Comparison of ENCODE assay signal across 27 cellular contexts in genomic region chr7:8129323-8129659, GRCh38.
DNase-seq lines count a peak whose midpoint lies in the region; ATAC-seq and TF ChIP-seq lines count a peak whose summit lies in the region.
"Had no signal": no experiment of that assay in that cellular context is flagged by ENCODE, and none has a peak within 500 bp of the region (broad histone marks: within the 10 kb centered on the region; RNA-seq: fewer than 3 reads in every experiment).

No MANE protein-coding gene starts in this region.

- peaks cover 0 to 2% of the 10 kb centered on the region in 2 donors for H3K9me3 Mint-ChIP-seq in activated T-cell treated with anti-CD3 and anti-CD28 coated beads, Interleukin-2, amount 50 U/mL, for 72 hours
- no peaks in the 10 kb centered on the region for H3K9me3 Mint-ChIP-seq in activated T-helper 2 cell treated with anti-CD3 and anti-CD28 coated beads, Interferon-gamma antibody, Interleukin-2, Interleukin-4, amounts not matched to agents 10 μg/mL and 5 μg/mL and 100 μg/mL, durations not matched to agents 14 hours and 24 hours and 36 hours
- H3K9me3 Mint-ChIP-seq in stimulated activated memory B cell treated with anti-CD40 and anti-IgM and Interleukin-4, amounts not matched to agents 10 μg/mL and 1 μg/mL and 100 μg/mL, for 72 hours: no peaks in the 10 kb centered on the region
- H3K9me3 Mint-ChIP-seq: type B pancreatic cell had no signal

- no peaks in the 10 kb centered on the region for H3K79me2 ChIP-seq in Loucy (ENCODE audit: insufficient read depth, low read length)

- no peak for DNase-seq in activated T-cell treated with anti-CD3 and anti-CD28 coated beads, Interleukin-2, amount 50 U/mL, for 72 hours
- DNase-seq in activated T-cell treated with anti-CD3 and anti-CD28 coated beads, Interleukin-2, amount 50 U/mL, for 1 hour: no peak
- DNase-seq in activated T-helper 2 cell treated with anti-CD3 and anti-CD28 coated beads, Interferon-gamma antibody, Interleukin-2, Interleukin-4, amounts not matched to agents 10 μg/mL and 5 μg/mL and 100 μg/mL, durations not matched to agents 14 hours and 24 hours and 36 hours (ENCODE audit: low spot score): no peak
- DNase-seq in SJCRH30 (no peak), RPMI8226 (no peak)
- no peak for DNase-seq in stimulated activated CD4-positive, alpha-beta T cell treated with anti-CD3 and anti-CD28 coated beads, Interleukin-15, amount 100 ng/mL, for 24 hours
- DNase-seq: activated gamma-delta T cell; BE2C; Calu3; foreskin melanocyte; hippocampal formation; left lung; mesendoderm; NCI-H1417 treated with DMSO at 0.1 percent for 48 hours; NCI-H2107; NCI-H446 treated with DMSO at 0.1 percent for 48 hours; occipital lobe; PC-3; SHP77; stimulated activated CD8-positive, alpha-beta memory T cell treated with anti-CD3 and anti-CD28 coated beads, Interleukin-4, amount 100 ng/mL, for 48 hours; SW 1271 had no signal

- H3K9me3 ChIP-seq in Loucy (ENCODE audit: insufficient read depth, low read depth, low read length): no peaks in the 10 kb centered on the region
- no peaks in the 10 kb centered on the region for H3K9me3 ChIP-seq in SJCRH30 (replicated peaks)
- H3K9me3 ChIP-seq: A549, BE2C, left lung had no signal

- H3K4me3 Mint-ChIP-seq in activated T-cell treated with anti-CD3 and anti-CD28 coated beads, Interleukin-2, amount 50 U/mL, for 72 hours: peak overlapping the region; percentile 44 to 75
- H3K4me3 Mint-ChIP-seq in activated T-helper 2 cell treated with anti-CD3 and anti-CD28 coated beads, Interferon-gamma antibody, Interleukin-2, Interleukin-4, amounts not matched to agents 10 μg/mL and 5 μg/mL and 100 μg/mL, durations not matched to agents 14 hours and 24 hours and 36 hours (ENCODE audit: low read depth): no peak overlapping the region
- no peak overlapping the region for H3K4me3 Mint-ChIP-seq in stimulated activated memory B cell treated with anti-CD40 and anti-IgM and Interleukin-4, amounts not matched to agents 10 μg/mL and 1 μg/mL and 100 μg/mL, for 72 hours
- H3K4me3 Mint-ChIP-seq: type B pancreatic cell had no signal

- H3K4me2 ChIP-seq in Loucy (ENCODE audit: low read depth, low read length, poor library complexity, severe bottlenecking): peak overlapping the region; percentile 47
- H3K4me2 ChIP-seq: A549 had no signal

- peak overlapping the region; percentile 0 for H3K4me3 ChIP-seq in Loucy (ENCODE audit: low read length, poor library complexity, severe bottlenecking)
- no peak overlapping the region for H3K4me3 ChIP-seq in SJCRH30
- H3K4me3 ChIP-seq: A549, left lung had no signal

- H3K4me1 Mint-ChIP-seq in activated T-cell treated with anti-CD3 and anti-CD28 coated beads, Interleukin-2, amount 50 U/mL, for 72 hours (ENCODE audit: low read depth): peaks cover 95% of the 10 kb centered on the region
- peaks cover 91% of the 10 kb centered on the region for H3K4me1 Mint-ChIP-seq in activated T-helper 2 cell treated with anti-CD3 and anti-CD28 coated beads, Interferon-gamma antibody, Interleukin-2, Interleukin-4, amounts not matched to agents 10 μg/mL and 5 μg/mL and 100 μg/mL, durations not matched to agents 14 hours and 24 hours and 36 hours (ENCODE audit: low read depth)
- peaks cover 72% of the 10 kb centered on the region for H3K4me1 Mint-ChIP-seq in stimulated activated memory B cell treated with anti-CD40 and anti-IgM and Interleukin-4, amounts not matched to agents 10 μg/mL and 1 μg/mL and 100 μg/mL, for 72 hours

- H3K9ac ChIP-seq in Loucy (ENCODE audit: low read depth, low read length, poor library complexity, severe bottlenecking): peak overlapping the region; percentile 50

- H3K27me3 ChIP-seq in Loucy (ENCODE audit: insufficient read depth, low read length, poor library complexity, severe bottlenecking) (no peaks in the 10 kb centered on the region), SJCRH30 (no peaks in the 10 kb centered on the region)
- H3K27me3 ChIP-seq: BE2C, left lung had no signal

- ATAC-seq in activated T-cell treated with anti-CD3 and anti-CD28 coated beads, Interleukin-2, amount 50 U/mL, for 72 hours (replicated peaks in 1 of 2): no peak
- no peak for ATAC-seq in stimulated activated memory B cell treated with anti-CD40 and anti-IgM and Interleukin-4, amounts not matched to agents 10 μg/mL and 1 μg/mL and 100 μg/mL, for 72 hours
- ATAC-seq: A549, esophagus mucosa, HCT116, left lung, PC-3 had no signal

- no peak overlapping the region for H3K27ac ChIP-seq in SJCRH30
- H3K27ac ChIP-seq: A549 had no signal

- intact Hi-C loops in activated T-helper 2 cell treated with anti-CD3 and anti-CD28 coated beads, Interferon-gamma antibody, Interleukin-2, Interleukin-4, amounts not matched to agents 10 μg/mL and 5 μg/mL and 100 μg/mL, durations not matched to agents 14 hours and 24 hours and 36 hours (cut with micrococcal nuclease): loop anchor here (1.0 to 5.0 kb wide), 5 partner anchors 14 to 947 kb away; partner anchors contain the start of gene C1GALT1

- no peaks in the 10 kb centered on the region for H3K9me2 ChIP-seq in Loucy (replicated peaks; ENCODE audit: low read depth, low read length)

- peaks cover 13% of the 10 kb centered on the region; the same call in 1 of the 2 replicates for H3F3A ChIP-seq in Loucy (ENCODE audit: low read depth)

- no peaks in the 10 kb centered on the region for H4K20me1 ChIP-seq in Loucy (ENCODE audit: insufficient read depth, low read length, poor library complexity, severe bottlenecking)

- H2AFZ ChIP-seq in Loucy (ENCODE audit: low read length): no peak overlapping the region

- peaks cover 0 to 2% of the 10 kb centered on the region in 2 donors for H3K36me3 Mint-ChIP-seq in activated T-cell treated with anti-CD3 and anti-CD28 coated beads, Interleukin-2, amount 50 U/mL, for 72 hours (ENCODE audit: insufficient read depth in 2 of 2)
- H3K36me3 Mint-ChIP-seq in activated T-helper 2 cell treated with anti-CD3 and anti-CD28 coated beads, Interferon-gamma antibody, Interleukin-2, Interleukin-4, amounts not matched to agents 10 μg/mL and 5 μg/mL and 100 μg/mL, durations not matched to agents 14 hours and 24 hours and 36 hours (ENCODE audit: low read depth): peaks cover 13% of the 10 kb centered on the region
- H3K36me3 Mint-ChIP-seq in stimulated activated memory B cell treated with anti-CD40 and anti-IgM and Interleukin-4, amounts not matched to agents 10 μg/mL and 1 μg/mL and 100 μg/mL, for 72 hours: no peaks in the 10 kb centered on the region
- H3K36me3 Mint-ChIP-seq: type B pancreatic cell had no signal

- H3K36me3 ChIP-seq in Loucy (ENCODE audit: insufficient read depth, low read length) (no peaks in the 10 kb centered on the region), SJCRH30 (no peaks in the 10 kb centered on the region)
- H3K36me3 ChIP-seq: left lung had no signal

- H3K4me1 ChIP-seq in Loucy (ENCODE audit: insufficient read depth, low read length, poor library complexity, severe bottlenecking) (peaks cover 93% of the 10 kb centered on the region), SJCRH30 (no peaks in the 10 kb centered on the region)
- H3K4me1 ChIP-seq: A549, BE2C had no signal

- H3K27ac Mint-ChIP-seq in activated T-cell treated with anti-CD3 and anti-CD28 coated beads, Interleukin-2, amount 50 U/mL, for 72 hours: peak overlapping the region; percentile 44
- H3K27ac Mint-ChIP-seq in activated T-helper 2 cell treated with anti-CD3 and anti-CD28 coated beads, Interferon-gamma antibody, Interleukin-2, Interleukin-4, amounts not matched to agents 10 μg/mL and 5 μg/mL and 100 μg/mL, durations not matched to agents 14 hours and 24 hours and 36 hours: peak overlapping the region; percentile 73
- H3K27ac Mint-ChIP-seq in stimulated activated memory B cell treated with anti-CD40 and anti-IgM and Interleukin-4, amounts not matched to agents 10 μg/mL and 1 μg/mL and 100 μg/mL, for 72 hours: peak overlapping the region; percentile 62
- H3K27ac Mint-ChIP-seq: type B pancreatic cell had no signal

- TF ChIP-seq CTCF in Loucy (conservative IDR thresholded peaks at IDR 0.05; ENCODE audit: low read length): no peak

- H3K27me3 Mint-ChIP-seq in activated T-cell treated with anti-CD3 and anti-CD28 coated beads, Interleukin-2, amount 50 U/mL, for 72 hours (ENCODE audit: low read depth): no peaks in the 10 kb centered on the region
- no peaks in the 10 kb centered on the region for H3K27me3 Mint-ChIP-seq in activated T-helper 2 cell treated with anti-CD3 and anti-CD28 coated beads, Interferon-gamma antibody, Interleukin-2, Interleukin-4, amounts not matched to agents 10 μg/mL and 5 μg/mL and 100 μg/mL, durations not matched to agents 14 hours and 24 hours and 36 hours (ENCODE audit: low read depth)
- H3K27me3 Mint-ChIP-seq in stimulated activated memory B cell treated with anti-CD40 and anti-IgM and Interleukin-4, amounts not matched to agents 10 μg/mL and 1 μg/mL and 100 μg/mL, for 72 hours: no peaks in the 10 kb centered on the region
- H3K27me3 Mint-ChIP-seq: type B pancreatic cell had no signal

Comparison
In these comparisons a context has a peak if more than half of its experiments do, and no peak if none do; other contexts are left out.
1. H3K4me3 Mint-ChIP-seq: peak in activated T-cell treated with anti-CD3 and anti-CD28 coated beads, Interleukin-2, amount 50 U/mL, for 72 hours (2 of 2); none in activated T-helper 2 cell treated with anti-CD3 and anti-CD28 coated beads, Interferon-gamma antibody, Interleukin-2, Interleukin-4, amounts not matched to agents 10 μg/mL and 5 μg/mL and 100 μg/mL, durations not matched to agents 14 hours and 24 hours and 36 hours (single experiment) and stimulated activated memory B cell treated with anti-CD40 and anti-IgM and Interleukin-4, amounts not matched to agents 10 μg/mL and 1 μg/mL and 100 μg/mL, for 72 hours (single experiment).
2. Peak in every context shown above with its lines, with median percentiles within 50 percentile points of each other: H3K27ac Mint-ChIP-seq.